In genomic region chr4:76696109-76696508, GRCh38 we compare ENCODE assay signal across 11 cellular contexts.
DNase-seq lines count a peak whose midpoint lies in the region; FAIRE-seq and TF ChIP-seq lines count a peak whose summit lies in the region.
"Had no signal": no experiment of that assay in that cellular context is flagged by ENCODE, and none has a peak within 500 bp of the region (broad histone marks: within the 10 kb centered on the region; RNA-seq: fewer than 3 reads in every experiment).

No MANE protein-coding gene starts in this region.

- H3F3A ChIP-seq in SK-N-SH (replicated peaks; ENCODE audit: insufficient read depth) = peaks cover 7% of the 10 kb centered on the region

- H3K27me3 Mint-ChIP-seq in T-helper 2 cell treated with Interferon-gamma antibody and Interleukin-4, amounts not matched to agents 5 μg/mL and 100 μg/mL, for 36 hours (ENCODE audit: low read depth) = peaks cover 41% of the 10 kb centered on the region

- WGBS in SK-N-SH (ENCODE audit: low lambda C conversion rate) = 72% methylated on average over 6 of the region's 7 CpGs

- H3K4me3 ChIP-seq in HFF-Myc (replicated peaks; ENCODE audit: low read depth, low read length) (no peak overlapping the region), SK-N-SH (ENCODE audit: low read depth in 2 of 2, low read length in 1 of 2) (no peak overlapping the region), brain microvascular endothelial cell (ENCODE audit: low read depth, low read length) (no peak overlapping the region)
- H3K4me3 ChIP-seq: cardiac muscle cell had no signal

- POLR2A ChIA-PET in SK-N-SH (lab: Yijun Ruan, JAX) = no interaction called here

- H3K9me3 ChIP-seq in SK-N-SH = no peaks in the 10 kb centered on the region

- H3K27me3 ChIP-seq in SK-N-SH (ENCODE audit: insufficient read depth) = no peaks in the 10 kb centered on the region
- no peaks in the 10 kb centered on the region for H3K27me3 ChIP-seq in brain microvascular endothelial cell (replicated peaks)
- H3K27me3 ChIP-seq: cardiac muscle cell had no signal

- no peaks in the 10 kb centered on the region for H3K36me3 Mint-ChIP-seq in T-helper 2 cell treated with Interferon-gamma antibody and Interleukin-4, amounts not matched to agents 5 μg/mL and 100 μg/mL, for 36 hours (ENCODE audit: low read depth)

- no peak overlapping the region for H3K27ac Mint-ChIP-seq in T-helper 2 cell treated with Interferon-gamma antibody and Interleukin-4, amounts not matched to agents 5 μg/mL and 100 μg/mL, for 36 hours

- H3K27ac ChIP-seq in SK-N-SH (ENCODE audit: low read depth in 2 of 2, low read length in 1 of 2) = peak overlapping the region; percentile 39 to 47; a peak in 2 of 4 replicates
- no peak overlapping the region for H3K27ac ChIP-seq in brain microvascular endothelial cell
- H3K27ac ChIP-seq: cardiac muscle cell had no signal

- TF ChIP-seq CTCF in HFF-Myc (IDR thresholded peaks at IDR 0.05; ENCODE audit: low read depth, low read length, missing control alignments) (no peak), SK-N-SH (IDR thresholded peaks at IDR 0.05) (no peak), brain microvascular endothelial cell (IDR thresholded peaks at IDR 0.05; ENCODE audit: low read depth, low read length, missing control alignments) (no peak)

- H4K20me1 ChIP-seq in SK-N-SH (ENCODE audit: insufficient read depth) = no peaks in the 10 kb centered on the region

- peaks cover 11% of the 10 kb centered on the region for H3K4me1 Mint-ChIP-seq in T-helper 2 cell treated with Interferon-gamma antibody and Interleukin-4, amounts not matched to agents 5 μg/mL and 100 μg/mL, for 36 hours (ENCODE audit: low read depth)

- H3K9me3 Mint-ChIP-seq in T-helper 2 cell treated with Interferon-gamma antibody and Interleukin-4, amounts not matched to agents 5 μg/mL and 100 μg/mL, for 36 hours = no peaks in the 10 kb centered on the region

- DNase-seq in AG20443 (ENCODE audit: low spot score) = peak; percentile 48
- DNase-seq in HFF-Myc (ENCODE audit: extremely low read depth, low read depth) = peak; percentile 72
- DNase-seq in SK-N-SH = no peak
- DNase-seq in iPS-NIHi11 (ENCODE audit: low spot score) = peak; percentile 75
- no peak for DNase-seq in brain microvascular endothelial cell
- no peak for DNase-seq in T-helper 2 cell treated with Interferon-gamma antibody and Interleukin-4, amounts not matched to agents 5 μg/mL and 100 μg/mL, for 36 hours (ENCODE audit: low spot score)
- no peak for DNase-seq in HTR-8/SVneo (ENCODE audit: insufficient read length, low spot score)
- no peak for DNase-seq in GF-D8 (lab: John Stamatoyannopoulos, UW)
- DNase-seq: activated T-cell treated with anti-CD3 and anti-CD28 coated beads for 4 hours, GOT3 had no signal

- H3K79me2 ChIP-seq in SK-N-SH (ENCODE audit: insufficient read depth) = peaks cover 100% of the 10 kb centered on the region

- in situ Hi-C loops in brain microvascular endothelial cell (cut with HindIII; ENCODE audit: low pct_ligation_motif_present, low sequenced_read_pairs) = no loop called here

- H3K4me2 ChIP-seq in SK-N-SH = peak overlapping the region; percentile 12; the same call in 1 of the 2 replicates

- TF ChIP-seq RAD21 in SK-N-SH (IDR thresholded peaks at IDR 0.05; ENCODE audit: low read length) = no peak

- H3K36me3 ChIP-seq in SK-N-SH (replicated peaks in 1 of 2; ENCODE audit: control insufficient read depth in 1 of 2, insufficient read depth in 2 of 2, low read length in 1 of 2) (peaks cover 3 to 7% of the 10 kb centered on the region in 2 experiments), brain microvascular endothelial cell (replicated peaks) (no peaks in the 10 kb centered on the region)
- H3K36me3 ChIP-seq: cardiac muscle cell had no signal

- FAIRE-seq in HTR-8/SVneo (lab: Jason Lieb, UNC) = no peak

- CTCF ChIA-PET in SK-N-SH (lab: Yijun Ruan, JAX) = interaction anchor here (0.8 to 1.6 kb wide), 4 partner anchors 15 to 255 kb away, joined by 3 to 4 read pairs (median 3); no protein-coding TSS in a partner anchor

- H3K4me1 ChIP-seq in SK-N-SH (ENCODE audit: control insufficient read depth in 1 of 2, insufficient read depth in 2 of 2, low read depth in 1 of 2, low read length in 1 of 2) = peaks cover 36 to 39% of the 10 kb centered on the region in 2 experiments

- no peak overlapping the region for H3K4me3 Mint-ChIP-seq in T-helper 2 cell treated with Interferon-gamma antibody and Interleukin-4, amounts not matched to agents 5 μg/mL and 100 μg/mL, for 36 hours

- H3K9me2 ChIP-seq in SK-N-SH = no peaks in the 10 kb centered on the region

- no peak overlapping the region for H3K9ac ChIP-seq in SK-N-SH

- H2AFZ ChIP-seq in SK-N-SH (ENCODE audit: low read depth) = no peak overlapping the region

- TF ChIP-seq EP300 in SK-N-SH (IDR thresholded peaks at IDR 0.05; ENCODE audit: borderline replicate concordance in 1 of 2, low read depth in 1 of 2, low read length in 1 of 2) = no peak

TF ChIP-seq in SK-N-SH, 30 proteins besides CTCF, POLR2A, EP300 and RAD21:
- TF ChIP-seq JUND (IDR thresholded peaks at IDR 0.05) (no peak), FOSL2 (IDR thresholded peaks at IDR 0.05; ENCODE audit: borderline replicate concordance, low read depth) (peak; percentile 24; the same call in 1 of the 2 replicates), SIN3A (IDR thresholded peaks at IDR 0.05; ENCODE audit: borderline replicate concordance, low read depth, low read length) (no peak), MAX (IDR thresholded peaks at IDR 0.05; ENCODE audit: low read depth) (peak; percentile 86), TCF12 (IDR thresholded peaks at IDR 0.05) (peak; percentile 19; the same call in 1 of the 2 replicates)

Comparison
In these comparisons a context has a peak if more than half of its experiments do, and no peak if none do; other contexts are left out.
1. DNase-seq: peak in AG20443 (single experiment), HFF-Myc (single experiment) and iPS-NIHi11 (single experiment); none in SK-N-SH (single experiment), brain microvascular endothelial cell (single experiment), T-helper 2 cell treated with Interferon-gamma antibody and Interleukin-4, amounts not matched to agents 5 μg/mL and 100 μg/mL, for 36 hours (single experiment), HTR-8/SVneo (single experiment) and GF-D8 (single experiment).